ENCODE assay signal across 1 cellular context in the genomic region with DNA sequence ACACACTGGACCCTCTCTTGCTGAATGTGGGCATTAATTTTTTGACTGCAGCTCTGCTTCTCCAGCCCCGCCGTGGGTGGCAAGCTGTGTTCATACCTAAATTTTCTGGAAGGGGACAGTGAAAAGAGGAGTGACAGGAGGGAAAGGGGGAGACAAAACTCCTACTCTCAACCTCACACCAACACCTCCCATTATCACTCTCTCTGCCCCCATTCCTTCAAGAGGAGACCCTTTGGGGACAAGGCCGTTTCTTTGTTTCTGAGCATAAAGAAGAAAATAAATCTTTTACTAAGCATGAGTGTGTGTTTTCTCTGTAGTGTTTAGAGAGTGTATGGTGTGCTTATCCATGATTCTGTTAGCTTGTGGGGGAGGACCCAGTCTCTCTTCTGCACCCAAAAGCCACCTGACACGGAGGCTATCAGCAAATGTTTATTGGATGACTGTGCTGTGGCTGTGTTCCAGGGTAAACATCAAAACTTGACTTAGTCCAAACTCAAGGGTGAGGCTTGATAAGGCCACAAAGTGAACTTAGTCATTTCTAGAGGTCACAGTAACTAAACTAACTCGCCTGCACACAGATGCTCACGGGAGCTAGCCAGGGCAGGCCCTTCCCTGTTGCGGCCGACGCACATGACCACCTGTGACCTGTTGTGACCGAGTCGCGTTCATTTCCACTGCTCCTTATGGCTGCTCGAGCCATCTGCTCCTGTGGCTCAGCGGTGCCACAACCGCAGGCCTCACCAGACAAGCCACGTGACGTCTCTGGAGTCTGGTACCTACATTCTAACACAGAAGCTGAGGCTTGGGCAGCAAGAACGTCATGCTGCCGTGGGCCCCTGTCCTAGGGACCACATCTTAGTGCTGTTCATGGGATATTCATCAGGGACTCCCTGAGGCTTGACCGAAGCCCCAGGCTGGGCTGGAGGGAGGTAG.
TF ChIP-seq lines count a peak whose summit lies in the region.

No MANE protein-coding gene starts in this region.

TF ChIP-seq in HepG2, 621 proteins besides CTCF, POLR2A, EP300 and RAD21 (continued from another document and continues in another):
- TF ChIP-seq, protein P1, sequence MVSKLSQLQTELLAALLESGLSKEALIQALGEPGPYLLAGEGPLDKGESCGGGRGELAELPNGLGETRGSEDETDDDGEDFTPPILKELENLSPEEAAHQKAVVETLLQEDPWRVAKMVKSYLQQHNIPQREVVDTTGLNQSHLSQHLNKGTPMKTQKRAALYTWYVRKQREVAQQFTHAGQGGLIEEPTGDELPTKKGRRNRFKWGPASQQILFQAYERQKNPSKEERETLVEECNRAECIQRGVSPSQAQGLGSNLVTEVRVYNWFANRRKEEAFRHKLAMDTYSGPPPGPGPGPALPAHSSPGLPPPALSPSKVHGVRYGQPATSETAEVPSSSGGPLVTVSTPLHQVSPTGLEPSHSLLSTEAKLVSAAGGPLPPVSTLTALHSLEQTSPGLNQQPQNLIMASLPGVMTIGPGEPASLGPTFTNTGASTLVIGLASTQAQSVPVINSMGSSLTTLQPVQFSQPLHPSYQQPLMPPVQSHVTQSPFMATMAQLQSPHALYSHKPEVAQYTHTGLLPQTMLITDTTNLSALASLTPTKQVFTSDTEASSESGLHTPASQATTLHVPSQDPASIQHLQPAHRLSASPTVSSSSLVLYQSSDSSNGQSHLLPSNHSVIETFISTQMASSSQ (IDR thresholded peaks at IDR 0.05; ENCODE audit: low read depth): no peak
- TF ChIP-seq, protein P1 (CRISPR knock-in tag; IDR thresholded peaks at IDR 0.05; ENCODE audit: borderline replicate concordance): peak; percentile 72; the same call in 1 of the 2 replicates
- peak; percentile 94 for TF ChIP-seq ZNF7 (CRISPR knock-in tag; IDR thresholded peaks at IDR 0.05)
- TF ChIP-seq ZFP1 (CRISPR knock-in tag; IDR thresholded peaks at IDR 0.05): no peak
- peak; percentile 41; the same call in 1 of the 2 replicates for TF ChIP-seq ZNF335 (CRISPR knock-in tag; IDR thresholded peaks at IDR 0.05)
- 0 out of 2 replicates have a peak, but pooled peaks have one; percentile 31 for TF ChIP-seq SP4 (CRISPR knock-in tag; IDR thresholded peaks at IDR 0.05)
- TF ChIP-seq, protein P2, sequence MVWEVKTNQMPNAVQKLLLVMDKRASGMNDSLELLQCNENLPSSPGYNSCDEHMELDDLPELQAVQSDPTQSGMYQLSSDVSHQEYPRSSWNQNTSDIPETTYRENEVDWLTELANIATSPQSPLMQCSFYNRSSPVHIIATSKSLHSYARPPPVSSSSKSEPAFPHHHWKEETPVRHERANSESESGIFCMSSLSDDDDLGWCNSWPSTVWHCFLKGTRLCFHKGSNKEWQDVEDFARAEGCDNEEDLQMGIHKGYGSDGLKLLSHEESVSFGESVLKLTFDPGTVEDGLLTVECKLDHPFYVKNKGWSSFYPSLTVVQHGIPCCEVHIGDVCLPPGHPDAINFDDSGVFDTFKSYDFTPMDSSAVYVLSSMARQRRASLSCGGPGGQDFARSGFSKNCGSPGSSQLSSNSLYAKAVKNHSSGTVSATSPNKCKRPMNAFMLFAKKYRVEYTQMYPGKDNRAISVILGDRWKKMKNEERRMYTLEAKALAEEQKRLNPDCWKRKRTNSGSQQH (CRISPR knock-in tag; IDR thresholded peaks at IDR 0.05; ENCODE audit: low read depth): no peak
- TF ChIP-seq, protein P3, sequence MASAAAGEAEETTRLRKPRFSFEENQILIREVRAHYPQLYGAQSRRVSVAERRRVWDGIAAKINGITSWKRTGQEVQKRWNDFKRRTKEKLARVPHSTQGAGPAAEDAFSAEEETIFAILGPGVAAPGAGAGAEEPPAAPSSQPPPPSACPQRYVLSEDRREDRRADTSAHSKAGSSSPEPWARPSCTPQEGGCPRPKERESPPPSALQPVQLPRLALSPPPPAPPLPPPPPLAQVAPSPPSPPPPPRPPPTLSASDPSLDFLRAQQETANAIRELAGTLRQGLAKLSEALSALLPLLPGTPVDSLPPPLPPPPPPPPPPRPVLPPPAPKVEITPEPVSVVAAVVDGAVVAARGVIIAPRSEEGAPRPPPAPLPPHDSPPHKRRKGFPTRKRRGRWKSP (CRISPR knock-in tag; IDR thresholded peaks at IDR 0.05): 0 out of 2 replicates have a peak, but pooled peaks have one; percentile 62
- peak; percentile 43; the same call in 1 of the 2 replicates for TF ChIP-seq ZBTB38 (CRISPR knock-in tag; IDR thresholded peaks at IDR 0.05)
- TF ChIP-seq, protein P4, sequence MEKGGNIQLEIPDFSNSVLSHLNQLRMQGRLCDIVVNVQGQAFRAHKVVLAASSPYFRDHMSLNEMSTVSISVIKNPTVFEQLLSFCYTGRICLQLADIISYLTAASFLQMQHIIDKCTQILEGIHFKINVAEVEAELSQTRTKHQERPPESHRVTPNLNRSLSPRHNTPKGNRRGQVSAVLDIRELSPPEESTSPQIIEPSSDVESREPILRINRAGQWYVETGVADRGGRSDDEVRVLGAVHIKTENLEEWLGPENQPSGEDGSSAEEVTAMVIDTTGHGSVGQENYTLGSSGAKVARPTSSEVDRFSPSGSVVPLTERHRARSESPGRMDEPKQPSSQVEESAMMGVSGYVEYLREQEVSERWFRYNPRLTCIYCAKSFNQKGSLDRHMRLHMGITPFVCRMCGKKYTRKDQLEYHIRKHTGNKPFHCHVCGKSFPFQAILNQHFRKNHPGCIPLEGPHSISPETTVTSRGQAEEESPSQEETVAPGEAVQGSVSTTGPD (CRISPR knock-in tag; IDR thresholded peaks at IDR 0.05): no peak
- TF ChIP-seq, protein P5, sequence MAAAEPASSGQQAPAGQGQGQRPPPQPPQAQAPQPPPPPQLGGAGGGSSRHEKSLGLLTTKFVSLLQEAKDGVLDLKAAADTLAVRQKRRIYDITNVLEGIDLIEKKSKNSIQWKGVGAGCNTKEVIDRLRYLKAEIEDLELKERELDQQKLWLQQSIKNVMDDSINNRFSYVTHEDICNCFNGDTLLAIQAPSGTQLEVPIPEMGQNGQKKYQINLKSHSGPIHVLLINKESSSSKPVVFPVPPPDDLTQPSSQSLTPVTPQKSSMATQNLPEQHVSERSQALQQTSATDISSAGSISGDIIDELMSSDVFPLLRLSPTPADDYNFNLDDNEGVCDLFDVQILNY (CRISPR knock-in tag; conservative IDR thresholded peaks at IDR 0.05): no peak
- TF ChIP-seq RXRA (CRISPR knock-in tag; IDR thresholded peaks at IDR 0.05): peak; percentile 95
- no peak for TF ChIP-seq SRSF4 (IDR thresholded peaks at IDR 0.05; ENCODE audit: low read depth, low read length, poor library complexity, severe bottlenecking)
- TF ChIP-seq RARA (CRISPR knock-in tag; IDR thresholded peaks at IDR 0.05): peak; percentile 93
- TF ChIP-seq, protein P6, sequence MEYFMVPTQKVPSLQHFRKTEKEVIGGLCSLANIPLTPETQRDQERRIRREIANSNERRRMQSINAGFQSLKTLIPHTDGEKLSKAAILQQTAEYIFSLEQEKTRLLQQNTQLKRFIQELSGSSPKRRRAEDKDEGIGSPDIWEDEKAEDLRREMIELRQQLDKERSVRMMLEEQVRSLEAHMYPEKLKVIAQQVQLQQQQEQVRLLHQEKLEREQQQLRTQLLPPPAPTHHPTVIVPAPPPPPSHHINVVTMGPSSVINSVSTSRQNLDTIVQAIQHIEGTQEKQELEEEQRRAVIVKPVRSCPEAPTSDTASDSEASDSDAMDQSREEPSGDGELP (IDR thresholded peaks at IDR 0.05; ENCODE audit: borderline replicate concordance, low read depth): peak; percentile 54; the same call in 1 of the 2 replicates
- peak; percentile 57 for TF ChIP-seq SKI (IDR thresholded peaks at IDR 0.05; ENCODE audit: partially characterized antibody)
- peak; percentile 84 for TF ChIP-seq MEIS1 (CRISPR knock-in tag; IDR thresholded peaks at IDR 0.05; ENCODE audit: borderline replicate concordance)
- peak; percentile 60; the same call in 1 of the 2 replicates for TF ChIP-seq FOXA1 (IDR thresholded peaks at IDR 0.05)
- TF ChIP-seq FOXA1 (CRISPR knock-in tag; IDR thresholded peaks at IDR 0.05): peak; percentile 95
- no peak for TF ChIP-seq ZNF674 (CRISPR knock-in tag; IDR thresholded peaks at IDR 0.05; ENCODE audit: low read depth)
- TF ChIP-seq NFIB (CRISPR knock-in tag; IDR thresholded peaks at IDR 0.05; ENCODE audit: borderline replicate concordance): no peak
- TF ChIP-seq ZNF263 (CRISPR knock-in tag; IDR thresholded peaks at IDR 0.05): peak; percentile 11; the same call in 1 of the 2 replicates
- TF ChIP-seq SIN3A (IDR thresholded peaks at IDR 0.05; ENCODE audit: borderline replicate concordance, low read depth, low read length): 0 out of 2 replicates have a peak, but pooled peaks have one; percentile 46
- peak; percentile 65; the same call in 1 of the 2 replicates for TF ChIP-seq EED (CRISPR knock-in tag; IDR thresholded peaks at IDR 0.05)
- TF ChIP-seq, protein P7, sequence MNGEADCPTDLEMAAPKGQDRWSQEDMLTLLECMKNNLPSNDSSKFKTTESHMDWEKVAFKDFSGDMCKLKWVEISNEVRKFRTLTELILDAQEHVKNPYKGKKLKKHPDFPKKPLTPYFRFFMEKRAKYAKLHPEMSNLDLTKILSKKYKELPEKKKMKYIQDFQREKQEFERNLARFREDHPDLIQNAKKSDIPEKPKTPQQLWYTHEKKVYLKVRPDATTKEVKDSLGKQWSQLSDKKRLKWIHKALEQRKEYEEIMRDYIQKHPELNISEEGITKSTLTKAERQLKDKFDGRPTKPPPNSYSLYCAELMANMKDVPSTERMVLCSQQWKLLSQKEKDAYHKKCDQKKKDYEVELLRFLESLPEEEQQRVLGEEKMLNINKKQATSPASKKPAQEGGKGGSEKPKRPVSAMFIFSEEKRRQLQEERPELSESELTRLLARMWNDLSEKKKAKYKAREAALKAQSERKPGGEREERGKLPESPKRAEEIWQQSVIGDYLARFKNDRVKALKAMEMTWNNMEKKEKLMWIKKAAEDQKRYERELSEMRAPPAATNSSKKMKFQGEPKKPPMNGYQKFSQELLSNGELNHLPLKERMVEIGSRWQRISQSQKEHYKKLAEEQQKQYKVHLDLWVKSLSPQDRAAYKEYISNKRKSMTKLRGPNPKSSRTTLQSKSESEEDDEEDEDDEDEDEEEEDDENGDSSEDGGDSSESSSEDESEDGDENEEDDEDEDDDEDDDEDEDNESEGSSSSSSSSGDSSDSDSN (CRISPR knock-in tag; IDR thresholded peaks at IDR 0.05): peak; percentile 61
- TF ChIP-seq TEAD3 (CRISPR knock-in tag; optimal IDR thresholded peaks at IDR 0.05; ENCODE audit: borderline replicate concordance): peak; percentile 76
- peak; percentile 73; the same call in 1 of the 2 replicates for TF ChIP-seq SMYD3 (CRISPR knock-in tag; IDR thresholded peaks at IDR 0.05)
- peak; percentile 72; the same call in 1 of the 2 replicates for TF ChIP-seq ZNF331 (CRISPR knock-in tag; IDR thresholded peaks at IDR 0.05)
- no peak for TF ChIP-seq ISX (CRISPR knock-in tag; conservative IDR thresholded peaks at IDR 0.05)
- peak; percentile 93 for TF ChIP-seq ZNF430 (CRISPR knock-in tag; IDR thresholded peaks at IDR 0.05)
- peak; percentile 88 for TF ChIP-seq NR2F6 (IDR thresholded peaks at IDR 0.05)
- TF ChIP-seq NR2F6 (CRISPR knock-in tag; IDR thresholded peaks at IDR 0.05): peak; percentile 90
- 0 out of 2 replicates have a peak, but pooled peaks have one; percentile 12 for TF ChIP-seq HNF4G (IDR thresholded peaks at IDR 0.05; ENCODE audit: borderline replicate concordance, low read depth, low read length)
- TF ChIP-seq HNF4G (CRISPR knock-in tag; IDR thresholded peaks at IDR 0.05; ENCODE audit: borderline replicate concordance, low read depth): no peak
- TF ChIP-seq, protein P8, sequence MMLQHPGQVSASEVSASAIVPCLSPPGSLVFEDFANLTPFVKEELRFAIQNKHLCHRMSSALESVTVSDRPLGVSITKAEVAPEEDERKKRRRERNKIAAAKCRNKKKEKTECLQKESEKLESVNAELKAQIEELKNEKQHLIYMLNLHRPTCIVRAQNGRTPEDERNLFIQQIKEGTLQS (CRISPR knock-in tag; IDR thresholded peaks at IDR 0.05): peak; percentile 77; the same call in 1 of the 2 replicates
- TF ChIP-seq PHF21A (CRISPR knock-in tag; IDR thresholded peaks at IDR 0.05): peak; percentile 89
- TF ChIP-seq AGO2 (optimal IDR thresholded peaks at IDR 0.05; ENCODE audit: low read depth, low read length): peak; percentile 75
- TF ChIP-seq SMAD3 (CRISPR knock-in tag; IDR thresholded peaks at IDR 0.05): peak; percentile 73; the same call in 1 of the 2 replicates
- TF ChIP-seq PITX1 (CRISPR knock-in tag; IDR thresholded peaks at IDR 0.05): peak; percentile 72; the same call in 1 of the 2 replicates
- 0 out of 2 replicates have a peak, but pooled peaks have one; percentile 74 for TF ChIP-seq SIX4 (CRISPR knock-in tag; IDR thresholded peaks at IDR 0.05)
- peak; percentile 17; the same call in 1 of the 2 replicates for TF ChIP-seq HDAC1 (CRISPR knock-in tag; IDR thresholded peaks at IDR 0.05)
- TF ChIP-seq ZNF468 (CRISPR knock-in tag; IDR thresholded peaks at IDR 0.05): no peak
- peak; percentile 35; the same call in 1 of the 2 replicates for TF ChIP-seq PHF8 (CRISPR knock-in tag; IDR thresholded peaks at IDR 0.05)
- TF ChIP-seq, protein P9, sequence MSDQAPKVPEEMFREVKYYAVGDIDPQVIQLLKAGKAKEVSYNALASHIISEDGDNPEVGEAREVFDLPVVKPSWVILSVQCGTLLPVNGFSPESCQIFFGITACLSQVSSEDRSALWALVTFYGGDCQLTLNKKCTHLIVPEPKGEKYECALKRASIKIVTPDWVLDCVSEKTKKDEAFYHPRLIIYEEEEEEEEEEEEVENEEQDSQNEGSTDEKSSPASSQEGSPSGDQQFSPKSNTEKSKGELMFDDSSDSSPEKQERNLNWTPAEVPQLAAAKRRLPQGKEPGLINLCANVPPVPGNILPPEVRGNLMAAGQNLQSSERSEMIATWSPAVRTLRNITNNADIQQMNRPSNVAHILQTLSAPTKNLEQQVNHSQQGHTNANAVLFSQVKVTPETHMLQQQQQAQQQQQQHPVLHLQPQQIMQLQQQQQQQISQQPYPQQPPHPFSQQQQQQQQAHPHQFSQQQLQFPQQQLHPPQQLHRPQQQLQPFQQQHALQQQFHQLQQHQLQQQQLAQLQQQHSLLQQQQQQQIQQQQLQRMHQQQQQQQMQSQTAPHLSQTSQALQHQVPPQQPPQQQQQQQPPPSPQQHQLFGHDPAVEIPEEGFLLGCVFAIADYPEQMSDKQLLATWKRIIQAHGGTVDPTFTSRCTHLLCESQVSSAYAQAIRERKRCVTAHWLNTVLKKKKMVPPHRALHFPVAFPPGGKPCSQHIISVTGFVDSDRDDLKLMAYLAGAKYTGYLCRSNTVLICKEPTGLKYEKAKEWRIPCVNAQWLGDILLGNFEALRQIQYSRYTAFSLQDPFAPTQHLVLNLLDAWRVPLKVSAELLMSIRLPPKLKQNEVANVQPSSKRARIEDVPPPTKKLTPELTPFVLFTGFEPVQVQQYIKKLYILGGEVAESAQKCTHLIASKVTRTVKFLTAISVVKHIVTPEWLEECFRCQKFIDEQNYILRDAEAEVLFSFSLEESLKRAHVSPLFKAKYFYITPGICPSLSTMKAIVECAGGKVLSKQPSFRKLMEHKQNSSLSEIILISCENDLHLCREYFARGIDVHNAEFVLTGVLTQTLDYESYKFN (CRISPR knock-in tag; conservative IDR thresholded peaks at IDR 0.05): peak; percentile 79
